17 cellular contexts compared by ENCODE assay signal in the genomic region with DNA sequence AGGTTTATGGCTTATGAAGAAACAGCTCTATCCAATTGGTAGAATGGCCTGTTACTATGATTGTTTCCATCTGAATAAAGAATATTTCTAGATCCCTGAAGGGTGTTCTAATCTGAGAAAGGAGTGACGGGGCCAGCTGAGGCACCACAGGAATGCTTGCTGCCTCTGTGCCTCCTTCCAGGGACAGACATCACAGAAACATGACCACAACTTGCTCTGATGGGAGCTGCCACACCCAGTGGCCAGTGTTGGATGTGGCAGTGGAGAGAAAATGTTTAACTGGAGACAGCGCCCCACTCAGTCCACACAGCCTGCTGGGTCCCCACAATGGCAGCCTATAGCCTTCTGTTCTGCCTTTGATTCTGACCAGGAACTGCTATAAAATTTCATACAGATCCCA. TPM values are rescaled to one million over a fixed set of nuclear protein-coding genes. Genes with fewer than 3 reads are reported as not detected.
A peak's percentile ranks its signal among the peaks of the same experiment; 100 is the strongest.
DNase-seq lines count a peak whose midpoint lies in the region; ATAC-seq, FAIRE-seq and TF ChIP-seq lines count a peak whose summit lies in the region.
"Had no signal": no experiment of that assay in that cellular context is flagged by ENCODE, and none has a peak within 500 bp of the region (broad histone marks: within the 10 kb centered on the region; RNA-seq: fewer than 3 reads in every experiment).

No MANE protein-coding gene starts in this region.

- intact Hi-C loops in CD8-positive, alpha-beta T cell (cut with DNase I, micrococcal nuclease) = no loop called here

- ATAC-seq in CD8-positive, alpha-beta T cell = no peak
- no peak for ATAC-seq in GM21360 (IDR thresholded peaks at IDR 0.05; ENCODE audit: unreplicated experiment)
- ATAC-seq: body of pancreas; effector memory CD8-positive, alpha-beta T cell; pancreas had no signal

- no peaks in the 10 kb centered on the region for H3K27me3 Mint-ChIP-seq in CD8-positive, alpha-beta T cell (ENCODE audit: low read depth)
- H3K27me3 Mint-ChIP-seq: activated CD4-positive, alpha-beta memory T cell treated with anti-CD3 and anti-CD28 coated beads for 36 hours had no signal

- no peaks in the 10 kb centered on the region for H3K27me3 ChIP-seq in CD8-positive, alpha-beta T cell (ENCODE audit: insufficient read depth, low read length)
- H3K27me3 ChIP-seq: body of pancreas, pancreas had no signal

- no peak overlapping the region for H3K4me3 Mint-ChIP-seq in CD8-positive, alpha-beta T cell
- H3K4me3 Mint-ChIP-seq: activated CD4-positive, alpha-beta memory T cell treated with anti-CD3 and anti-CD28 coated beads for 36 hours; effector memory CD8-positive, alpha-beta T cell had no signal

- H3K27ac Mint-ChIP-seq in CD8-positive, alpha-beta T cell = no peak overlapping the region
- H3K27ac Mint-ChIP-seq: activated CD4-positive, alpha-beta memory T cell treated with anti-CD3 and anti-CD28 coated beads for 36 hours; effector memory CD8-positive, alpha-beta T cell had no signal

- H3K36me3 Mint-ChIP-seq in CD8-positive, alpha-beta T cell = no peaks in the 10 kb centered on the region
- H3K36me3 Mint-ChIP-seq: activated CD4-positive, alpha-beta memory T cell treated with anti-CD3 and anti-CD28 coated beads for 36 hours had no signal

- no peaks in the 10 kb centered on the region for H3K36me3 ChIP-seq in CD8-positive, alpha-beta T cell (ENCODE audit: insufficient read depth, low read length)
- H3K36me3 ChIP-seq: pancreas had no signal

- H3K4me1 Mint-ChIP-seq in CD8-positive, alpha-beta T cell (ENCODE audit: low read depth) = peaks cover 10% of the 10 kb centered on the region

- peak; percentile 23 for DNase-seq in A172 (ENCODE audit: low spot score)
- DNase-seq in RPMI8226 = peak; percentile 18
- peak; percentile 54 for DNase-seq in fibroblast of peridontal ligament (ENCODE audit: extremely low read depth)
- no peak for DNase-seq in RCC 7860 (ENCODE audit: low spot score)
- DNase-seq in CD8-positive, alpha-beta T cell = no peak
- DNase-seq in cerebellum (ENCODE audit: low spot score) = no peak
- DNase-seq: ACHN; activated CD4-positive, alpha-beta memory T cell treated with anti-CD3 and anti-CD28 coated beads for 36 hours; activated effector memory CD4-positive, alpha-beta T cell treated with anti-CD3 and anti-CD28 coated beads, Interleukin-2, amount 50 U/mL, for 16 hours; body of pancreas; effector memory CD8-positive, alpha-beta T cell; kidney; NCI-H187 treated with DMSO at 0.1 percent for 48 hours; pancreas; substantia nigra had no signal

- H3K9me3 Mint-ChIP-seq in CD8-positive, alpha-beta T cell = no peaks in the 10 kb centered on the region
- H3K9me3 Mint-ChIP-seq: activated CD4-positive, alpha-beta memory T cell treated with anti-CD3 and anti-CD28 coated beads for 36 hours; effector memory CD8-positive, alpha-beta T cell had no signal

- H3K27ac ChIP-seq in CD8-positive, alpha-beta T cell (ENCODE audit: low read depth, low read length) = no peak overlapping the region
- H3K27ac ChIP-seq: body of pancreas, pancreas had no signal

- no peaks in the 10 kb centered on the region for H3K4me1 ChIP-seq in CD8-positive, alpha-beta T cell (ENCODE audit: insufficient read depth, low read length)
- H3K4me1 ChIP-seq: pancreas had no signal

- CTCF ChIA-PET in CD8-positive, alpha-beta T cell (lab: Charles Lee) = interaction anchor here (0.6 kb wide), 1 partner anchor 881 kb away, joined by 3 read pairs; no protein-coding TSS in a partner anchor

- H3K4me3 ChIP-seq in CD8-positive, alpha-beta T cell (ENCODE audit: low read depth, low read length) = no peak overlapping the region
- H3K4me3 ChIP-seq: body of pancreas, pancreas had no signal

- H3K9me3 ChIP-seq in CD8-positive, alpha-beta T cell (ENCODE audit: low read length) = no peaks in the 10 kb centered on the region
- H3K9me3 ChIP-seq: body of pancreas, pancreas had no signal

- TF ChIP-seq CTCF in GM12873 (IDR thresholded peaks at IDR 0.05; ENCODE audit: insufficient read depth, low read depth, low read length, missing control alignments) = peak; percentile 4
- no peak for TF ChIP-seq CTCF in CD8-positive, alpha-beta T cell (IDR thresholded peaks at IDR 0.05)

- no peak for FAIRE-seq in RCC 7860 (lab: Jason Lieb, UNC)
- FAIRE-seq: kidney, pancreas had no signal

- POLR2A ChIA-PET in CD8-positive, alpha-beta T cell (lab: Charles Lee) = interaction anchor here (0.8 kb wide), 1 partner anchor 44 kb away, joined by 3 read pairs; no protein-coding TSS in a partner anchor

RNA-seq across cellular contexts. Expression of a gene that starts 38.6 kb away (rescaled TPM):
- total RNA-seq in A172 (2014; rRNA removed; shearing (Covaris generic)) = 11.3 and 15.1 TPM in 2 replicates
- total RNA-seq in CD8-positive, alpha-beta T cell = 10 to 100 TPM; 18.0 to 19.6 TPM
- total RNA-seq in cerebellum = 14.8 TPM

RNA-seq across cellular contexts. Expression of a gene that starts 51.8 kb away (rescaled TPM):
- 0.12 and 0.48 TPM in 2 replicates for total RNA-seq in A172 (2014; rRNA removed; shearing (Covaris generic))
- 1 to 10 TPM; 2.9 to 5.7 TPM for total RNA-seq in CD8-positive, alpha-beta T cell
- 1.3 TPM for total RNA-seq in cerebellum

Comparison
In these comparisons a context has a peak if more than half of its experiments do, and no peak if none do; other contexts are left out.
1. DNase-seq: peak in A172 (single experiment), RPMI8226 (single experiment) and fibroblast of peridontal ligament (single experiment); none in RCC 7860 (single experiment), CD8-positive, alpha-beta T cell (0 of 7) and cerebellum (single experiment).